In genomic region chr1:16757574-16757973, GRCh38 we compare ENCODE assay signal across 3 cellular contexts. TPM values are rescaled to one million over a fixed set of nuclear protein-coding genes. Genes with fewer than 3 reads are reported as not detected.
"Had no signal": no experiment of that assay in that cellular context is flagged by ENCODE, and none has a peak within 500 bp of the region (broad histone marks: within the 10 kb centered on the region; RNA-seq: fewer than 3 reads in every experiment).

No MANE protein-coding gene starts in this region.

RNA-seq across cellular contexts. Expression of gene RNU1-4, which starts 17.3 kb away (rescaled TPM):
- total RNA-seq: M059J had no signal
- polyA plus RNA-seq: adrenal gland, SK-N-SH had no signal
